40 cellular contexts compared by ENCODE assay signal in genomic region chr12:117570608-117571007, GRCh38.
"Had no signal": no experiment of that assay in that cellular context is flagged by ENCODE, and none has a peak within 500 bp of the region (broad histone marks: within the 10 kb centered on the region; RNA-seq: fewer than 3 reads in every experiment).

No MANE protein-coding gene starts in this region.

- FAIRE-seq: astrocyte, bronchial epithelial cell had no signal

- H3K27ac Mint-ChIP-seq: activated naive CD4-positive, alpha-beta T cell treated with anti-CD3 and anti-CD28 coated beads for 36 hours; activated naive CD4-positive, alpha-beta T cell treated with anti-CD3 and anti-CD28 coated beads, Interleukin-2, amount 10 ng/mL, durations not matched to agents 7 days and 5 days; activated naive CD4-positive, alpha-beta T cell treated with anti-CD3 and anti-CD28 coated beads, Interleukin-2, amount 50 U/mL, for 24 hours; activated naive CD4-positive, alpha-beta T cell treated with anti-CD3 and anti-CD28 coated beads, Interleukin-2, amount 50 U/mL, for 72 hours; activated naive CD8-positive, alpha-beta T cell; activated naive CD8-positive, alpha-beta T cell treated with anti-CD3 and anti-CD28 coated beads for 36 hours; activated naive CD8-positive, alpha-beta T cell treated with anti-CD3 and anti-CD28 coated beads, Interleukin-2, amount 10 ng/mL, durations not matched to agents 7 days and 5 days; activated naive CD8-positive, alpha-beta T cell treated with anti-CD3 and anti-CD28 coated beads, Interleukin-2, amount 50 U/mL, for 24 hours; activated T-cell treated with anti-CD3 and anti-CD28 coated beads, Interleukin-2, amount 50 U/mL, for 24 hours; activated T-cell treated with anti-CD3 and anti-CD28 coated beads, Interleukin-2, amount 50 U/mL, for 72 hours; activated T-helper 1 cell treated with anti-CD3 and anti-CD28 coated beads, Interleukin-12 subunit alpha, Interleukin-12 subunit beta, Interleukin-2, Interleukin-4 antibody, amounts not matched to agents 30 ng/mL and 10 ng/mL and 1 ng/mL, durations not matched to agents 14 hours and 24 hours and 36 hours; activated T-helper 17 cell treated with anti-CD3 and anti-CD28 coated beads, Interleukin-2, amount 50 U/mL, for 72 hours; activated T-helper 2 cell treated with anti-CD3 and anti-CD28 coated beads, Interferon-gamma antibody, Interleukin-2, Interleukin-4, amounts not matched to agents 10 μg/mL and 5 μg/mL and 100 μg/mL, durations not matched to agents 14 hours and 24 hours and 36 hours; brain had no signal

- H3K27ac ChIP-seq: adrenal gland, ascending aorta, body of pancreas, brain microvascular endothelial cell, breast epithelium, cardiac muscle cell had no signal

- H3K27me3 ChIP-seq: adrenal gland, ascending aorta, body of pancreas, brain microvascular endothelial cell, breast epithelium, cardiac muscle cell had no signal

- H3K4me1 ChIP-seq: adrenal gland, ascending aorta, body of pancreas, breast epithelium had no signal

- DNase-seq: activated effector memory CD4-positive, alpha-beta T cell treated with anti-CD3 and anti-CD28 coated beads, Interleukin-2, amount 50 U/mL, for 16 hours; activated effector memory CD4-positive, alpha-beta T cell treated with Interleukin-2 at 50 U/mL for 16 hours; activated gamma-delta T cell; activated gamma-delta T cell treated with Interleukin-2 at 50 U/mL for 16 hours; activated naive CD4-positive, alpha-beta T cell; activated naive CD4-positive, alpha-beta T cell treated with anti-CD3 and anti-CD28 coated beads for 36 hours; activated naive CD4-positive, alpha-beta T cell treated with anti-CD3 and anti-CD28 coated beads, Interleukin-2, amount 10 ng/mL, durations not matched to agents 7 days and 5 days; activated naive CD4-positive, alpha-beta T cell treated with anti-CD3 and anti-CD28 coated beads, Interleukin-2, amount 50 U/mL, for 16 hours; activated naive CD4-positive, alpha-beta T cell treated with Interleukin-2 at 50 U/mL for 16 hours; activated naive CD8-positive, alpha-beta T cell treated with anti-CD3 and anti-CD28 coated beads for 36 hours; activated naive CD8-positive, alpha-beta T cell treated with anti-CD3 and anti-CD28 coated beads, Interleukin-2, amount 10 ng/mL, durations not matched to agents 7 days and 5 days; activated naive CD8-positive, alpha-beta T cell treated with anti-CD3 and anti-CD28 coated beads, Interleukin-2, amount 50 U/mL, for 24 hours; activated T-cell treated with anti-CD3 and anti-CD28 coated beads, Interleukin-2, amount 50 U/mL, for 1 hour; activated T-cell treated with anti-CD3 and anti-CD28 coated beads, Interleukin-2, amount 50 U/mL, for 24 hours; activated T-cell treated with anti-CD3 and anti-CD28 coated beads, Interleukin-2, amount 50 U/mL, for 4 hours; activated T-cell treated with anti-CD3 and anti-CD28 coated beads, Interleukin-2, amount 50 U/mL, for 48 hours; activated T-cell treated with anti-CD3 and anti-CD28 coated beads, Interleukin-2, amount 50 U/mL, for 72 hours; adrenal gland; amniotic stem cell; amygdala; anterior cingulate cortex; aorta; body of pancreas; brain microvascular endothelial cell; caudate nucleus; central memory CD4-positive, alpha-beta T cell; cerebellar nuclear complex had no signal

- H3K4me1 Mint-ChIP-seq: activated naive CD4-positive, alpha-beta T cell treated with anti-CD3 and anti-CD28 coated beads, Interleukin-2, amount 10 ng/mL, durations not matched to agents 7 days and 5 days; activated naive CD4-positive, alpha-beta T cell treated with anti-CD3 and anti-CD28 coated beads, Interleukin-2, amount 50 U/mL, for 24 hours; activated naive CD8-positive, alpha-beta T cell treated with anti-CD3 and anti-CD28 coated beads for 36 hours; activated naive CD8-positive, alpha-beta T cell treated with anti-CD3 and anti-CD28 coated beads, Interleukin-2, amount 10 ng/mL, durations not matched to agents 7 days and 5 days; activated naive CD8-positive, alpha-beta T cell treated with anti-CD3 and anti-CD28 coated beads, Interleukin-2, amount 50 U/mL, for 24 hours; activated T-helper 17 cell treated with anti-CD3 and anti-CD28 coated beads, Interleukin-2, amount 50 U/mL, for 72 hours; central memory CD8-positive, alpha-beta T cell had no signal

- H3K36me3 ChIP-seq: adrenal gland, ascending aorta, brain microvascular endothelial cell, breast epithelium, cardiac muscle cell had no signal

- H3K4me3 Mint-ChIP-seq: activated naive CD4-positive, alpha-beta T cell treated with anti-CD3 and anti-CD28 coated beads for 36 hours; activated naive CD4-positive, alpha-beta T cell treated with anti-CD3 and anti-CD28 coated beads, Interleukin-2, amount 10 ng/mL, durations not matched to agents 7 days and 5 days; activated naive CD4-positive, alpha-beta T cell treated with anti-CD3 and anti-CD28 coated beads, Interleukin-2, amount 50 U/mL, for 24 hours; activated naive CD8-positive, alpha-beta T cell; activated naive CD8-positive, alpha-beta T cell treated with anti-CD3 and anti-CD28 coated beads for 36 hours; activated naive CD8-positive, alpha-beta T cell treated with anti-CD3 and anti-CD28 coated beads, Interleukin-2, amount 10 ng/mL, durations not matched to agents 7 days and 5 days; activated naive CD8-positive, alpha-beta T cell treated with anti-CD3 and anti-CD28 coated beads, Interleukin-2, amount 50 U/mL, for 24 hours; activated T-cell treated with anti-CD3 and anti-CD28 coated beads, Interleukin-2, amount 50 U/mL, for 24 hours; activated T-cell treated with anti-CD3 and anti-CD28 coated beads, Interleukin-2, amount 50 U/mL, for 4 hours; activated T-cell treated with anti-CD3 and anti-CD28 coated beads, Interleukin-2, amount 50 U/mL, for 72 hours; activated T-helper 1 cell treated with anti-CD3 and anti-CD28 coated beads, Interleukin-12 subunit alpha, Interleukin-12 subunit beta, Interleukin-2, Interleukin-4 antibody, amounts not matched to agents 30 ng/mL and 10 ng/mL and 1 ng/mL, durations not matched to agents 14 hours and 24 hours and 36 hours; activated T-helper 17 cell treated with anti-CD3 and anti-CD28 coated beads, Interleukin-2, amount 50 U/mL, for 72 hours; brain; central memory CD8-positive, alpha-beta T cell had no signal

- H3K4me3 ChIP-seq: adrenal gland, ascending aorta, body of pancreas, breast epithelium, cardiac muscle cell had no signal

- H3K9me3 ChIP-seq: adrenal gland, ascending aorta, body of pancreas, breast epithelium had no signal

- H3K36me3 Mint-ChIP-seq: activated naive CD4-positive, alpha-beta T cell treated with anti-CD3 and anti-CD28 coated beads, Interleukin-2, amount 10 ng/mL, durations not matched to agents 7 days and 5 days; activated naive CD4-positive, alpha-beta T cell treated with anti-CD3 and anti-CD28 coated beads, Interleukin-2, amount 50 U/mL, for 24 hours; activated naive CD4-positive, alpha-beta T cell treated with anti-CD3 and anti-CD28 coated beads, Interleukin-2, amount 50 U/mL, for 72 hours; activated naive CD8-positive, alpha-beta T cell; activated naive CD8-positive, alpha-beta T cell treated with anti-CD3 and anti-CD28 coated beads for 36 hours; activated naive CD8-positive, alpha-beta T cell treated with anti-CD3 and anti-CD28 coated beads, Interleukin-2, amount 10 ng/mL, durations not matched to agents 7 days and 5 days; brain had no signal

- H3K27me3 Mint-ChIP-seq: activated naive CD4-positive, alpha-beta T cell treated with anti-CD3 and anti-CD28 coated beads, Interleukin-2, amount 10 ng/mL, durations not matched to agents 7 days and 5 days; activated naive CD4-positive, alpha-beta T cell treated with anti-CD3 and anti-CD28 coated beads, Interleukin-2, amount 50 U/mL, for 24 hours; activated naive CD8-positive, alpha-beta T cell treated with anti-CD3 and anti-CD28 coated beads for 36 hours; activated naive CD8-positive, alpha-beta T cell treated with anti-CD3 and anti-CD28 coated beads, Interleukin-2, amount 10 ng/mL, durations not matched to agents 7 days and 5 days; activated T-cell treated with anti-CD3 and anti-CD28 coated beads, Interleukin-2, amount 50 U/mL, for 24 hours; activated T-helper 17 cell treated with anti-CD3 and anti-CD28 coated beads, Interleukin-2, amount 50 U/mL, for 72 hours; central memory CD8-positive, alpha-beta T cell had no signal

- ATAC-seq: activated naive CD4-positive, alpha-beta T cell treated with anti-CD3 and anti-CD28 coated beads, Interleukin-2, amount 50 U/mL, for 72 hours; activated naive CD8-positive, alpha-beta T cell treated with anti-CD3 and anti-CD28 coated beads, Interleukin-2, amount 50 U/mL, for 24 hours; activated T-cell treated with anti-CD3 and anti-CD28 coated beads, Interleukin-2, amount 50 U/mL, for 4 hours; activated T-cell treated with anti-CD3 and anti-CD28 coated beads, Interleukin-2, amount 50 U/mL, for 72 hours; activated T-helper 17 cell treated with anti-CD3 and anti-CD28 coated beads, Interleukin-2, amount 50 U/mL, for 72 hours; body of pancreas had no signal

- H3K9me3 Mint-ChIP-seq: activated naive CD4-positive, alpha-beta T cell treated with anti-CD3 and anti-CD28 coated beads for 36 hours; activated naive CD4-positive, alpha-beta T cell treated with anti-CD3 and anti-CD28 coated beads, Interleukin-2, amount 50 U/mL, for 24 hours; activated naive CD8-positive, alpha-beta T cell treated with anti-CD3 and anti-CD28 coated beads, Interleukin-2, amount 10 ng/mL, durations not matched to agents 7 days and 5 days; activated T-cell treated with anti-CD3 and anti-CD28 coated beads, Interleukin-2, amount 50 U/mL, for 24 hours; activated T-helper 1 cell treated with anti-CD3 and anti-CD28 coated beads, Interleukin-12 subunit alpha, Interleukin-12 subunit beta, Interleukin-2, Interleukin-4 antibody, amounts not matched to agents 30 ng/mL and 10 ng/mL and 1 ng/mL, durations not matched to agents 14 hours and 24 hours and 36 hours; activated T-helper 2 cell treated with anti-CD3 and anti-CD28 coated beads, Interferon-gamma antibody, Interleukin-2, Interleukin-4, amounts not matched to agents 10 μg/mL and 5 μg/mL and 100 μg/mL, durations not matched to agents 14 hours and 24 hours and 36 hours; central memory CD8-positive, alpha-beta T cell had no signal
